ENCODE assay signal across 20 cellular contexts in the genomic region with DNA sequence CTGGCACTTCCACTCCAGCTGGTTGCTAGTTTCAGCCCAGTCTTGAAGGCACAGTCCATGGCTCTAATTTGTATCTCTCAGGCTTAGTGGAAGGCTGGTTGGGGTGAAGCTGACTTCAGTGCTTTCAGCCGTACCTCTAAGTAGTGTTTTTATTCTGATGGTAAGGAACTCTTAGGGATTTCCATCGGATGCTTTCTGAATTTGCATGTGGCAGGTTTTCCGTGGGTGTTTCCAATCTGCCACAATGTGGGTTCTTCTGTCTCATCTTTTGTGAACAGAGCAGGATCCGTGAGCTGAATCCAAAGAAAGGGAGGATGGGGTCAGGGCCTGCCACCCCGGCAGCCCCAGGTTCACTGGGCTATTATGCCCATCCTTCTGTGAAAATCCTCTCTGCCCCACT.
DNase-seq lines count a peak whose midpoint lies in the region; ATAC-seq, FAIRE-seq and TF ChIP-seq lines count a peak whose summit lies in the region.
"Had no signal": no experiment of that assay in that cellular context is flagged by ENCODE, and none has a peak within 500 bp of the region (broad histone marks: within the 10 kb centered on the region; RNA-seq: fewer than 3 reads in every experiment).

No MANE protein-coding gene starts in this region.

- no peaks in the 10 kb centered on the region for H3K79me2 ChIP-seq in K562 (ENCODE audit: control insufficient read depth, insufficient read depth, low read length)

- FAIRE-seq in K562 (lab: Jason Lieb, UNC), result no peak
- FAIRE-seq: A549, GM12878 had no signal

- intact Hi-C loops in K562 (cut with micrococcal nuclease), result loop anchor here (10.0 kb wide), 1 partner anchor 159 kb away; no protein-coding TSS in a partner anchor

- H4K20me1 ChIP-seq in K562 (replicated peaks; ENCODE audit: control insufficient read depth, insufficient read depth, low read length), result no peaks in the 10 kb centered on the region

- H3K36me3 Mint-ChIP-seq in nephron progenitor cell (ENCODE audit: low read depth), result no peaks in the 10 kb centered on the region
- H3K36me3 Mint-ChIP-seq: CD4-positive, CD25-positive, alpha-beta regulatory T cell; CD8-positive, alpha-beta memory T cell had no signal

- no peak for ATAC-seq in K562
- no peak for ATAC-seq in GM18505 (IDR thresholded peaks at IDR 0.05; ENCODE audit: unreplicated experiment)
- no peak for ATAC-seq in GM21390 (IDR thresholded peaks at IDR 0.05; ENCODE audit: unreplicated experiment)
- ATAC-seq: A549, GM12878 had no signal

- no peaks in the 10 kb centered on the region for H3K36me3 ChIP-seq in K562 (ENCODE audit: control insufficient read depth, insufficient read depth, low read length)
- H3K36me3 ChIP-seq: HAP-1 had no signal

- DNase-seq in Ammon's horn (ENCODE audit: low spot score) (peak; percentile 31), K562 (ENCODE audit: extremely low read depth in 1 of 4, low spot score in 3 of 4) (no peak), nephron progenitor cell (no peak), putamen (ENCODE audit: low spot score) (peak; percentile 22), DMS 273 treated with DMSO at 0.1 percent for 48 hours (lab: John Stamatoyannopoulos, UW) (no peak)
- no peak for DNase-seq in activated effector memory CD4-positive, alpha-beta T cell treated with anti-CD3 and anti-CD28 coated beads, Interleukin-2, amount 50 U/mL, for 16 hours
- DNase-seq: AML-193; C1 segment of cervical spinal cord; CD4-positive, CD25-positive, alpha-beta regulatory T cell; CD8-positive, alpha-beta memory T cell; COR-L47; DND-41; EL had no signal

- no peak overlapping the region for H3K4me3 Mint-ChIP-seq in nephron progenitor cell
- H3K4me3 Mint-ChIP-seq: CD4-positive, CD25-positive, alpha-beta regulatory T cell; CD8-positive, alpha-beta memory T cell had no signal

- H3K4me2 ChIP-seq in K562 (ENCODE audit: insufficient read depth, low read length), result no peak overlapping the region
- H3K4me2 ChIP-seq: A549 had no signal

- H3K27ac Mint-ChIP-seq in nephron progenitor cell, result peak overlapping the region; percentile 80
- H3K27ac Mint-ChIP-seq: CD8-positive, alpha-beta memory T cell had no signal

- H3K9ac ChIP-seq in K562 (ENCODE audit: insufficient read depth in 1 of 2, low read depth in 2 of 2, low read length in 2 of 2), result no peak overlapping the region

- no peak overlapping the region for H3K4me3 ChIP-seq in K562
- H3K4me3 ChIP-seq: A549, GM12878, HAP-1 had no signal

- H3K9me3 ChIP-seq in K562 (replicated peaks; ENCODE audit: control insufficient read depth, insufficient read depth, low read depth, low read length), result no peaks in the 10 kb centered on the region
- H3K9me3 ChIP-seq: A549, HAP-1 had no signal

- H3K9me1 ChIP-seq in K562 (ENCODE audit: control insufficient read depth, insufficient read depth, low read length), result no peaks in the 10 kb centered on the region

- H3K4me1 ChIP-seq in K562 (replicated peaks in 1 of 2; ENCODE audit: control insufficient read depth in 2 of 2, insufficient read depth in 2 of 2, low read length in 2 of 2), result no peaks in the 10 kb centered on the region; a peak in 1 of 5 replicates
- H3K4me1 ChIP-seq: A549, HAP-1 had no signal

- TF ChIP-seq CTCF in K562 (IDR thresholded peaks at IDR 0.05 in 2 of 3, conservative IDR thresholded peaks at IDR 0.05 in 1 of 3; ENCODE audit: insufficient read depth in 2 of 3, low read depth in 1 of 3, low read length in 3 of 3), result no peak
- no peak for TF ChIP-seq CTCF in nephron progenitor cell (IDR thresholded peaks at IDR 0.05)

- in situ Hi-C loops in K562 (cut with MboI), result no loop called here

- WGBS in K562 (ENCODE audit: insufficient coverage, low coverage, missing lambda C conversion rate), result 16% methylated on average over 4 of the region's 5 CpGs

- no peak overlapping the region for H2AFZ ChIP-seq in K562 (ENCODE audit: low read depth, low read length)

- POLR2A ChIA-PET in K562 (lab: Yijun Ruan, JAX), result interaction anchor here (1.1 kb wide), 1 partner anchor 12 kb away, joined by 3 read pairs; no protein-coding TSS in a partner anchor

- TF ChIP-seq POLR2A in K562 (conservative IDR thresholded peaks at IDR 0.05), result no peak
- TF ChIP-seq POLR2A in GM18505 (IDR thresholded peaks at IDR 0.05; ENCODE audit: borderline replicate concordance, extremely low read depth, insufficient read depth, insufficient read length), result no peak

- TF ChIP-seq EP300 in K562 (IDR thresholded peaks at IDR 0.05; ENCODE audit: low read length), result no peak

- no TSS peak for BruUV-seq in K562 (replicated peaks; lab: Mats Ljungman, UMichigan)

- H3K27me3 ChIP-seq in K562 (ENCODE audit: control insufficient read depth in 2 of 2, insufficient read depth in 2 of 2, low read length in 2 of 2), result peaks cover 0 to 9% of the 10 kb centered on the region in 2 experiments; a peak in 2 of 5 replicates

- CTCF ChIA-PET in K562 (lab: Yijun Ruan, JAX; ENCODE audit: low intra/inter-chr PET ratio), result no interaction called here

- no peak for TF ChIP-seq RAD21 in K562 (CRISPR knock-in tag; conservative IDR thresholded peaks at IDR 0.05 in 1 of 2, IDR thresholded peaks at IDR 0.05 in 1 of 2)

- no peaks in the 10 kb centered on the region for H3K9me3 Mint-ChIP-seq in nephron progenitor cell
- H3K9me3 Mint-ChIP-seq: CD4-positive, CD25-positive, alpha-beta regulatory T cell had no signal

- H3K4me1 Mint-ChIP-seq in nephron progenitor cell, result peaks cover 33% of the 10 kb centered on the region
- H3K4me1 Mint-ChIP-seq: CD4-positive, CD25-positive, alpha-beta regulatory T cell; CD8-positive, alpha-beta memory T cell had no signal

- no peak overlapping the region for H3K27ac ChIP-seq in K562 (ENCODE audit: extremely low read depth, low read depth, low read length)
- H3K27ac ChIP-seq: 22Rv1, A549, HL-60 had no signal

- peaks cover 7% of the 10 kb centered on the region for H3K27me3 Mint-ChIP-seq in nephron progenitor cell (ENCODE audit: low read depth, poor library complexity)

TF ChIP-seq in K562, 482 proteins besides CTCF, POLR2A, EP300 and RAD21:
- TF ChIP-seq, protein P1, sequence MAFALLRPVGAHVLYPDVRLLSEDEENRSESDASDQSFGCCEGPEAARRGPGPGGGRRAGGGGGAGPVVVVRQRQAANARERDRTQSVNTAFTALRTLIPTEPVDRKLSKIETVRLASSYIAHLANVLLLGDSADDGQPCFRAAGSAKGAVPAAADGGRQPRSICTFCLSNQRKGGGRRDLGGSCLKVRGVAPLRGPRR (CRISPR knock-in tag; IDR thresholded peaks at IDR 0.05), result no peak
- TF ChIP-seq MTA3 (IDR thresholded peaks at IDR 0.05; ENCODE audit: borderline replicate concordance), result no peak
- TF ChIP-seq ZHX1 (conservative IDR thresholded peaks at IDR 0.05; ENCODE audit: low read length), result no peak
- TF ChIP-seq, protein P2, sequence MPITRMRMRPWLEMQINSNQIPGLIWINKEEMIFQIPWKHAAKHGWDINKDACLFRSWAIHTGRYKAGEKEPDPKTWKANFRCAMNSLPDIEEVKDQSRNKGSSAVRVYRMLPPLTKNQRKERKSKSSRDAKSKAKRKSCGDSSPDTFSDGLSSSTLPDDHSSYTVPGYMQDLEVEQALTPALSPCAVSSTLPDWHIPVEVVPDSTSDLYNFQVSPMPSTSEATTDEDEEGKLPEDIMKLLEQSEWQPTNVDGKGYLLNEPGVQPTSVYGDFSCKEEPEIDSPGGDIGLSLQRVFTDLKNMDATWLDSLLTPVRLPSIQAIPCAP (CRISPR knock-in tag; IDR thresholded peaks at IDR 0.05; ENCODE audit: borderline replicate concordance), result no peak
- 0 out of 2 replicates have a peak, but pooled peaks have one; percentile 16 for TF ChIP-seq SPI1 (IDR thresholded peaks at IDR 0.05; ENCODE audit: borderline replicate concordance, low read depth, low read length)
- TF ChIP-seq ZNF507 (tag; conservative IDR thresholded peaks at IDR 0.05), result no peak

Comparison
In these comparisons a context has a peak if more than half of its experiments do, and no peak if none do; other contexts are left out.
1. DNase-seq: peak in Ammon's horn (single experiment) and putamen (single experiment); none in K562 (0 of 4), nephron progenitor cell (single experiment), activated effector memory CD4-positive, alpha-beta T cell treated with anti-CD3 and anti-CD28 coated beads, Interleukin-2, amount 50 U/mL, for 16 hours (single experiment) and DMS 273 treated with DMSO at 0.1 percent for 48 hours (single experiment).